In the genomic region with DNA sequence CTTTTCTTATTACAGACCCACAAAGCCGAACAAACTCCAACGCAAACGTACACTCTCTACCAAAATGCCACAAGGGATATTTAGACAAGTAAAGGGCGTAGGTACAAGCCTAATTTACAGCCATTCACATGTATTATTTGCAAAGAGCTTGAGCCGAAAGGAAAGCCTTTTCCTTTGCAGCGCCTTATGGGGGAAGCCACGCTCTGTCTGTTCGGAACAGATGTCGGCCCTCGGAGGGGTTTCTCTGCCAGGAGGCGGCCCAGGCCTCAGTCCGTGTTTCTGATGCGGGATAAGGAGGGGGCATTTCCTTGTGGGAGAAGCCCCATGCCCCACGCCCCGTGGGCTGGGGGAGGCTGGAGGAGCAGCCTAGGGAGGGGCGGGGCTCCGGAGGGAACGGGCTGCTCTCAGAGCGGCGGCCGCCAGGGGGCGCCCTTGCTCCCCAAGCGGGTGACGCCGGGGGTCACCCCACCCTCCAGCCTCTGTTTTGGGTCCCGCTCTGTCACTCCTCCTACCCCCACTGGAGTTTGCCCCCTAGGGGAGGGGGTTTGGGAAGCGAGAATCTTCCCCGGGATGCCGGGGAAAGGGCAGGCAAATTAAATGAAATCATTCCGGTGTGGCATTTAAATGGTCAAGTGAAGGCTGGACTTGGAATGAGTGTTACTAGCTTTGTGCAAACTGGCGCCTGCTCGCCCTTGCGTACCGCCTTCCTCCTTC, we compare ENCODE assay signal across 9 cellular contexts. TPM values are rescaled to one million over a fixed set of nuclear protein-coding genes. Genes with fewer than 3 reads are reported as not detected.
DNase-seq lines count a peak whose midpoint lies in the region; ATAC-seq and TF ChIP-seq lines count a peak whose summit lies in the region.
"Had no signal": no experiment of that assay in that cellular context is flagged by ENCODE, and none has a peak within 500 bp of the region (broad histone marks: within the 10 kb centered on the region; RNA-seq: fewer than 3 reads in every experiment).

No MANE protein-coding gene starts in this region.

- peak overlapping the region; percentile 36 to 66 (median 51); a peak in 17 of 20 replicates for H3K4me3 ChIP-seq in BLaER1 treated with 17β-estradiol and CSF1 and Interleukin-3, amounts not matched to agents 10 nM and 100 nM
- peak overlapping the region; percentile 38 to 69 (median 59) for H3K4me3 ChIP-seq in heart right ventricle
- H3K4me3 ChIP-seq in transverse colon, result peak overlapping the region; percentile 43 to 62 (median 50)

- no peaks in the 10 kb centered on the region; a peak in 1 of 22 replicates for H3K27me3 ChIP-seq in BLaER1 treated with 17β-estradiol and CSF1 and Interleukin-3, amounts not matched to agents 10 nM and 100 nM
- H3K27me3 ChIP-seq in heart right ventricle (peaks cover 0 to 56% (median 22%) of the 10 kb centered on the region in 7 donors), transverse colon (peaks cover 27% of the 10 kb centered on the region)

- H3K27ac ChIP-seq in BLaER1 treated with 17β-estradiol and CSF1 and Interleukin-3, amounts not matched to agents 10 nM and 100 nM, result no peak overlapping the region
- H3K27ac ChIP-seq in heart right ventricle (peak overlapping the region in 4 of 10 donors; percentile 13 to 40 (median 17)), transverse colon (peak overlapping the region; percentile 24 to 68 (median 46))

- 3% methylated on average over 34 of the region's 34 CpGs for WGBS in heart right ventricle, 2 donors
- WGBS in transverse colon (ENCODE audit: low coverage in 1 of 2), 2 donors, result 0 to 3% methylated on average over 8 to 34 of the region's 34 CpGs

- peak overlapping the region; percentile 50 to 85 (median 62) for H3K4me2 ChIP-seq in BLaER1 treated with 17β-estradiol and CSF1 and Interleukin-3, amounts not matched to agents 10 nM and 100 nM

- ATAC-seq in GM19395 (IDR thresholded peaks at IDR 0.05; ENCODE audit: unreplicated experiment) (peak; percentile 89), heart right ventricle (peak; percentile 90 to 95 (median 94))

- intact Hi-C loops in heart right ventricle (cut with DNase I), result loop anchor here in 3 of 10 donors (10.0 kb wide), 2 partner anchors 319 to 881 kb away; no protein-coding TSS in a partner anchor
- intact Hi-C loops in transverse colon (cut with DNase I; ENCODE audit: low total_unique reads), result no loop called here

- no peak for TF ChIP-seq POLR2A in transverse colon (IDR thresholded peaks at IDR 0.05)

- no peaks in the 10 kb centered on the region for H4K20me1 ChIP-seq in BLaER1 treated with 17β-estradiol and CSF1 and Interleukin-3, amounts not matched to agents 10 nM and 100 nM

- peak; percentile 79 to 97 (median 96) for TF ChIP-seq CTCF in heart right ventricle (IDR thresholded peaks at IDR 0.05)
- peak; percentile 86 to 98 (median 97) for TF ChIP-seq CTCF in transverse colon (IDR thresholded peaks at IDR 0.05)

- peaks cover 0 to 15% (median 8%) of the 10 kb centered on the region in 10 experiments; a peak in 10 of 20 replicates for H3K4me1 ChIP-seq in BLaER1 treated with 17β-estradiol and CSF1 and Interleukin-3, amounts not matched to agents 10 nM and 100 nM
- peaks cover 0 to 25% (median 12%) of the 10 kb centered on the region in 9 donors for H3K4me1 ChIP-seq in heart right ventricle
- peaks cover 0 to 14% (median 7%) of the 10 kb centered on the region in 4 donors for H3K4me1 ChIP-seq in transverse colon

- no peaks in the 10 kb centered on the region for H3K36me3 ChIP-seq in BLaER1 treated with 17β-estradiol and CSF1 and Interleukin-3, amounts not matched to agents 10 nM and 100 nM
- H3K36me3 ChIP-seq in heart right ventricle (no peaks in the 10 kb centered on the region), transverse colon (no peaks in the 10 kb centered on the region)

- no peaks in the 10 kb centered on the region for H3K9me3 ChIP-seq in BLaER1 treated with 17β-estradiol and CSF1 and Interleukin-3, amounts not matched to agents 10 nM and 100 nM (replicated peaks in 1 of 11)
- no peaks in the 10 kb centered on the region for H3K9me3 ChIP-seq in heart right ventricle
- no peaks in the 10 kb centered on the region for H3K9me3 ChIP-seq in transverse colon

- in situ Hi-C loops in transverse colon (cut with MboI; ENCODE audit: low pct_ligation_motif_present in 1 of 4, low pct_unique_long_range_greater_than_20kb in 1 of 4, low sequenced_read_pairs in 3 of 4), result no loop called here

- peak; percentile 45 for DNase-seq in HK-2 (ENCODE audit: unreplicated experiment)
- DNase-seq in SW480 (ENCODE audit: low spot score), result peak; percentile 28
- peak; percentile 23 for DNase-seq in activated naive CD8-positive, alpha-beta T cell treated with anti-CD3 and anti-CD28 coated beads, Interleukin-2, amount 50 U/mL, for 16 hours (ENCODE audit: low read depth, low spot score)
- peak; percentile 44 to 73 for DNase-seq in heart right ventricle
- DNase-seq in pons (ENCODE audit: low spot score), result peak; percentile 75
- DNase-seq in transverse colon, result peak; percentile 66

- H3K9ac ChIP-seq in BLaER1 treated with 17β-estradiol and CSF1 and Interleukin-3, amounts not matched to agents 10 nM and 100 nM, result peak overlapping the region in 7 of 11 experiments; percentile 24 to 63 (median 41); a peak in 7 of 22 replicates

- TF ChIP-seq EP300 in transverse colon (IDR thresholded peaks at IDR 0.05; ENCODE audit: low read depth), result no peak

RNA-seq across cellular contexts. Expression of a gene that starts 2.9 kb away (rescaled TPM):
- total RNA-seq in heart right ventricle, result under 1 TPM in 2 of 10 donors, not detected in 8; 0.04 to 0.38 TPM
- under 1 TPM in 1 of 2 donors, not detected in 1; 0.03 TPM for polyA plus RNA-seq in heart right ventricle
- under 1 TPM in 3 of 4 donors, not detected in 1; 0.14 to 0.20 (median 0.16) TPM for total RNA-seq in transverse colon
- total RNA-seq: T-helper 1 cell treated with Interleukin-12 subunit alpha and Interleukin-12 subunit beta and Interleukin-4 antibody, amounts not matched to agents 30 ng/mL and 1 ng/mL, for 36 hours had no signal

Comparison
In these comparisons a context has a peak if more than half of its experiments do, and no peak if none do; other contexts are left out.
1. H3K27ac ChIP-seq: peak in transverse colon (4 of 4); none in BLaER1 treated with 17β-estradiol and CSF1 and Interleukin-3, amounts not matched to agents 10 nM and 100 nM (0 of 11).
2. DNase-seq: peak in every context shown above with its lines; median percentile 75 in pons; 66 in transverse colon; 58 in heart right ventricle; 45 in HK-2; 28 in SW480; 23 in activated naive CD8-positive, alpha-beta T cell treated with anti-CD3 and anti-CD28 coated beads, Interleukin-2, amount 50 U/mL, for 16 hours.
3. Peak in every context shown above with its lines, with median percentiles within 50 percentile points of each other: H3K4me3 ChIP-seq.